8 cellular contexts compared by ENCODE assay signal in genomic region chr17:68514809-68515208, GRCh38. TPM values are rescaled to one million over a fixed set of nuclear protein-coding genes. Genes with fewer than 3 reads are reported as not detected.
DNase-seq lines count a peak whose midpoint lies in the region; ATAC-seq and TF ChIP-seq lines count a peak whose summit lies in the region.

No MANE protein-coding gene starts in this region.

- H3K4me3 Mint-ChIP-seq in CD4-positive, alpha-beta memory T cell, result peak overlapping the region in 7 of 8 donors; percentile 1 to 99 (median 99)
- peak overlapping the region; percentile 100 for H3K4me3 Mint-ChIP-seq in endothelial cell (ENCODE audit: unreplicated experiment)

- H3K9me3 ChIP-seq in CD4-positive, alpha-beta memory T cell (ENCODE audit: control insufficient read depth in 1 of 2, low read length in 2 of 2), result no peaks in the 10 kb centered on the region
- peaks cover 12% of the 10 kb centered on the region for H3K9me3 ChIP-seq in neuron (ENCODE audit: low read length)

- ATAC-seq in HG03571 (IDR thresholded peaks at IDR 0.05; ENCODE audit: unreplicated experiment) (no peak), HG02870 (IDR thresholded peaks at IDR 0.05; ENCODE audit: unreplicated experiment) (no peak)

- H3K36me3 Mint-ChIP-seq in CD4-positive, alpha-beta memory T cell, result peaks cover 36 to 60% of the 10 kb centered on the region in 2 donors
- peaks cover 53% of the 10 kb centered on the region for H3K36me3 Mint-ChIP-seq in endothelial cell (ENCODE audit: low read depth, unreplicated experiment)

- H3K27ac Mint-ChIP-seq in CD4-positive, alpha-beta memory T cell, result peak overlapping the region in 6 of 7 donors; percentile 37 to 99 (median 79)
- peak overlapping the region; percentile 100 for H3K27ac Mint-ChIP-seq in endothelial cell (ENCODE audit: unreplicated experiment)

- peaks cover 11% of the 10 kb centered on the region for H3K36me3 ChIP-seq in CD4-positive, alpha-beta memory T cell (ENCODE audit: insufficient read depth, low read length)
- peaks cover 40% of the 10 kb centered on the region for H3K36me3 ChIP-seq in neuron (ENCODE audit: insufficient read depth, low read length)

- H2AFZ ChIP-seq in neuron (ENCODE audit: low read depth, low read length), result no peak overlapping the region

- H3K4me1 ChIP-seq in CD4-positive, alpha-beta memory T cell (ENCODE audit: insufficient read depth, low read length), result peaks cover 32% of the 10 kb centered on the region
- H3K4me1 ChIP-seq in neuron (ENCODE audit: insufficient read depth, low read length), result peaks cover 37% of the 10 kb centered on the region

- CTCF ChIA-PET in CD4-positive, alpha-beta memory T cell (lab: Charles Lee; ENCODE audit: partially characterized antibody), result no interaction called here

- no peaks in the 10 kb centered on the region for H3K27me3 Mint-ChIP-seq in CD4-positive, alpha-beta memory T cell
- H3K27me3 Mint-ChIP-seq in endothelial cell (ENCODE audit: unreplicated experiment), result peaks cover 22% of the 10 kb centered on the region

- no peaks in the 10 kb centered on the region for H3K27me3 ChIP-seq in CD4-positive, alpha-beta memory T cell (ENCODE audit: insufficient read depth, low read length)
- no peaks in the 10 kb centered on the region for H3K27me3 ChIP-seq in neuron (ENCODE audit: insufficient read depth, low read length)

- H3K4me3 ChIP-seq in CD4-positive, alpha-beta memory T cell (ENCODE audit: low read length in 2 of 2), result no peak overlapping the region
- H3K4me3 ChIP-seq in neuron (ENCODE audit: low read length), result peak overlapping the region; percentile 87

- no peak for TF ChIP-seq POLR2A in erythroblast (IDR thresholded peaks at IDR 0.05; ENCODE audit: low read length)

- H3K27ac ChIP-seq in CD4-positive, alpha-beta memory T cell (ENCODE audit: low read depth, low read length), result no peak overlapping the region

- intact Hi-C loops in CD4-positive, alpha-beta memory T cell (cut with micrococcal nuclease), result loop anchor here (5.0 kb wide), 3 partner anchors 333 to 897 kb away; partner anchors contain the start of genes KPNA2 and MAP2K6

- no peak for DNase-seq in CD4-positive, alpha-beta memory T cell
- DNase-seq in NCI-H460 (ENCODE audit: extremely low read depth, low read depth), result peak; percentile 84
- no peak for DNase-seq in endothelial cell (ENCODE audit: low spot score)
- no peak for DNase-seq in erythroblast (lab: John Stamatoyannopoulos, UW)
- no peak for DNase-seq in HK-2 (ENCODE audit: unreplicated experiment)

- peaks cover 45 to 78% (median 58%) of the 10 kb centered on the region in 4 donors for H3K4me1 Mint-ChIP-seq in CD4-positive, alpha-beta memory T cell
- peaks cover 56% of the 10 kb centered on the region for H3K4me1 Mint-ChIP-seq in endothelial cell (ENCODE audit: unreplicated experiment)

- no peak for TF ChIP-seq CTCF in endothelial cell (IDR thresholded peaks at IDR 0.05; ENCODE audit: unreplicated experiment)

- H3K9me3 Mint-ChIP-seq in CD4-positive, alpha-beta memory T cell, result peaks cover 0 to 3% (median 0%) of the 10 kb centered on the region in 8 donors
- no peaks in the 10 kb centered on the region for H3K9me3 Mint-ChIP-seq in endothelial cell (ENCODE audit: unreplicated experiment)

- POLR2A ChIA-PET in CD4-positive, alpha-beta memory T cell (lab: Charles Lee; ENCODE audit: partially characterized antibody), result no interaction called here

RNA-seq across cellular contexts. Expression of gene PRKAR1A, which starts 2.6 kb away (rescaled TPM):
- total RNA-seq in CD4-positive, alpha-beta memory T cell, result 100 to 1,000 TPM; 182 to 183 TPM
- 100 to 1,000 TPM; 193 to 220 TPM for polyA plus RNA-seq in CD4-positive, alpha-beta memory T cell
- total RNA-seq in NCI-H460 (2014; rRNA removed; shearing (Covaris generic)), result 397 and 413 TPM in 2 replicates
- 273 and 471 TPM in 2 replicates for polyA plus RNA-seq in NCI-H460 (2014; cell fraction: nucleus; rRNA removed)
- 248 TPM for total RNA-seq in endothelial cell (ENCODE audit: unreplicated experiment)

RNA-seq across cellular contexts. Expression of gene WIPI1, which starts 57.5 kb away (rescaled TPM):
- total RNA-seq in CD4-positive, alpha-beta memory T cell, result 10 to 100 TPM; 11.9 to 12.3 TPM
- polyA plus RNA-seq in CD4-positive, alpha-beta memory T cell, result 1 to 10 TPM; 4.4 to 7.9 TPM
- total RNA-seq in NCI-H460 (2014; rRNA removed; shearing (Covaris generic)), result 13.8 and 18.7 TPM in 2 replicates
- polyA plus RNA-seq in NCI-H460 (2014; cell fraction: nucleus; rRNA removed), result 13.9 and 16.3 TPM in 2 replicates
- total RNA-seq in endothelial cell (ENCODE audit: unreplicated experiment), result 98.0 TPM
